28 cellular contexts compared by ENCODE assay signal in the genomic region with DNA sequence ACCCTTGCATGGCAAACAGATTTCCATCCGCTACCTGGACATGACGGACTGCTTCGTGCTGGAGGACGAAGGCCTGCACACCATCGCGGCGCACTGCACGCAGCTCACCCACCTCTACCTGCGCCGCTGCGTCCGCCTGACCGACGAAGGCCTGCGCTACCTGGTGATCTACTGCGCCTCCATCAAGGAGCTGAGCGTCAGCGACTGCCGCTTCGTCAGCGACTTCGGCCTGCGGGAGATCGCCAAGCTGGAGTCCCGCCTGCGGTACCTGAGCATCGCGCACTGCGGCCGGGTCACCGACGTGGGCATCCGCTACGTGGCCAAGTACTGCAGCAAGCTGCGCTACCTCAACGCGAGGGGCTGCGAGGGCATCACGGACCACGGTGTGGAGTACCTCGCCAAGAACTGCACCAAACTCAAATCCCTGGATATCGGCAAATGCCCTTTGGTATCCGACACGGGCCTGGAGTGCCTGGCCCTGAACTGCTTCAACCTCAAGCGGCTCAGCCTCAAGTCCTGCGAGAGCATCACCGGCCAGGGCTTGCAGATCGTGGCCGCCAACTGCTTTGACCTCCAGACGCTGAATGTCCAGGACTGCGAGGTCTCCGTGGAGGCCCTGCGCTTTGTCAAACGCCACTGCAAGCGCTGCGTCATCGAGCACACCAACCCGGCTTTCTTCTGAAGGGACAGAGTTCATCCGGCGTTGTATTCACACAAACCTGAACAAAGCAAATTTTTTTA.
"Had no signal": no experiment of that assay in that cellular context is flagged by ENCODE, and none has a peak within 500 bp of the region (broad histone marks: within the 10 kb centered on the region; RNA-seq: fewer than 3 reads in every experiment).

No MANE protein-coding gene starts in this region.

- H3K9me3 Mint-ChIP-seq: activated naive CD4-positive, alpha-beta T cell treated with anti-CD3 and anti-CD28 coated beads, Interleukin-2, amount 50 U/mL, for 24 hours; WTC11 had no signal

- H3K9me3 ChIP-seq: ascending aorta, body of pancreas had no signal

- ATAC-seq: activated CD8-positive, alpha-beta T cell treated with anti-CD3 and anti-CD28 coated beads, Interleukin-2, amount 10 ng/mL, durations not matched to agents 7 days and 5 days; body of pancreas had no signal

- H3K4me2 ChIP-seq: KMS-11 had no signal

- H3K36me3 Mint-ChIP-seq: activated naive CD4-positive, alpha-beta T cell treated with anti-CD3 and anti-CD28 coated beads, Interleukin-2, amount 50 U/mL, for 24 hours had no signal

- H3K4me3 Mint-ChIP-seq: activated CD8-positive, alpha-beta T cell treated with anti-CD3 and anti-CD28 coated beads, Interleukin-2, amount 10 ng/mL, durations not matched to agents 7 days and 5 days; activated naive CD4-positive, alpha-beta T cell treated with anti-CD3 and anti-CD28 coated beads, Interleukin-2, amount 50 U/mL, for 24 hours; activated T-helper 1 cell treated with anti-CD3 and anti-CD28 coated beads, Interleukin-12 subunit alpha, Interleukin-12 subunit beta, Interleukin-2, Interleukin-4 antibody, amounts not matched to agents 30 ng/mL and 10 ng/mL and 1 ng/mL, durations not matched to agents 14 hours and 24 hours and 36 hours; T-helper 1 cell treated with Interleukin-12 subunit alpha and Interleukin-12 subunit beta and Interleukin-4 antibody, amounts not matched to agents 30 μg/mL and 1 μg/mL, for 36 hours; WTC11 had no signal

- H3K4me1 Mint-ChIP-seq: activated naive CD4-positive, alpha-beta T cell treated with anti-CD3 and anti-CD28 coated beads, Interleukin-2, amount 50 U/mL, for 24 hours had no signal

- H3K27me3 ChIP-seq: ascending aorta, body of pancreas had no signal

- H3K27ac ChIP-seq: ascending aorta, body of pancreas, KMS-11 had no signal

- H3K4me3 ChIP-seq: ascending aorta, body of pancreas had no signal

- H3K9ac ChIP-seq: KMS-11 had no signal

- H3K27ac Mint-ChIP-seq: activated CD8-positive, alpha-beta T cell treated with anti-CD3 and anti-CD28 coated beads, Interleukin-2, amount 10 ng/mL, durations not matched to agents 7 days and 5 days; activated naive CD4-positive, alpha-beta T cell treated with anti-CD3 and anti-CD28 coated beads, Interleukin-2, amount 50 U/mL, for 24 hours; activated T-helper 1 cell treated with anti-CD3 and anti-CD28 coated beads, Interleukin-12 subunit alpha, Interleukin-12 subunit beta, Interleukin-2, Interleukin-4 antibody, amounts not matched to agents 30 ng/mL and 10 ng/mL and 1 ng/mL, durations not matched to agents 14 hours and 24 hours and 36 hours; T-helper 1 cell treated with Interleukin-12 subunit alpha and Interleukin-12 subunit beta and Interleukin-4 antibody, amounts not matched to agents 30 μg/mL and 1 μg/mL, for 36 hours had no signal

- DNase-seq: activated CD4-positive, alpha-beta T cell treated with anti-CD3 and anti-CD28 coated beads for 48 hours; activated CD4-positive, alpha-beta T cell treated with anti-CD3 and anti-CD28 coated beads, Interleukin-2, amount 50 U/mL, for 4 hours; activated CD4-positive, CD25-positive, alpha-beta regulatory T cell treated with anti-CD3 and anti-CD28 coated beads, Interleukin-2, amount 50 U/mL, for 72 hours; activated CD8-positive, alpha-beta memory T cell treated with anti-CD3 and anti-CD28 coated beads, Interleukin-2, amount 50 U/mL, for 48 hours; activated CD8-positive, alpha-beta T cell treated with anti-CD3 and anti-CD28 coated beads, Interleukin-2, amount 10 ng/mL, durations not matched to agents 7 days and 5 days; activated effector memory CD4-positive, alpha-beta T cell treated with Interleukin-2 at 50 U/mL for 16 hours; activated naive CD4-positive, alpha-beta T cell; activated T-cell treated with anti-CD3 and anti-CD28 coated beads, Interleukin-2, amount 50 U/mL, for 1 hour; body of pancreas; central memory CD4-positive, alpha-beta T cell; NCI-H1092 treated with DMSO at 0.1 percent for 48 hours; NCI-H1417 treated with DMSO at 0.1 percent for 48 hours; NCI-H1694; NCI-H2029; NCI-H2107; NCI-H2171 treated with DMSO at 0.1 percent for 48 hours; NCI-H226; NCI-H510A; NCI-H69; NK-92 treated with Interleukin-12 subunit alpha and Interleukin-12 subunit beta, amount 100 ng/mL, for 24 hours; OCI-M1; SHP77 treated with DMSO at 0.1 percent for 48 hours had no signal

- H3K27me3 Mint-ChIP-seq: activated naive CD4-positive, alpha-beta T cell treated with anti-CD3 and anti-CD28 coated beads, Interleukin-2, amount 50 U/mL, for 24 hours had no signal

- H3K4me1 ChIP-seq: ascending aorta, body of pancreas had no signal
